ENCODE assay signal across 30 cellular contexts in genomic region chr12:127304751-127305725, GRCh38.
"Had no signal": no experiment of that assay in that cellular context is flagged by ENCODE, and none has a peak within 500 bp of the region (broad histone marks: within the 10 kb centered on the region; RNA-seq: fewer than 3 reads in every experiment).

No MANE protein-coding gene starts in this region.

- H3K9me3 ChIP-seq: heart right ventricle, lower lobe of right lung, mucosa of descending colon, pancreas, stomach, thyroid gland had no signal

- H3K36me3 ChIP-seq: heart right ventricle, lower lobe of right lung, pancreas, stomach, thyroid gland had no signal

- H3K27ac Mint-ChIP-seq: immature natural killer cell, memory B cell, mesothelial cell of epicardium, nephron had no signal

- H3K36me3 Mint-ChIP-seq: immature natural killer cell, memory B cell, mesothelial cell of epicardium, naive B cell had no signal

- H3K4me2 ChIP-seq: smooth muscle cell had no signal

- H3K4me1 Mint-ChIP-seq: memory B cell, mesothelial cell of epicardium, naive B cell, nephron had no signal

- H3K27me3 Mint-ChIP-seq: naive B cell had no signal

- H3K27me3 ChIP-seq: thyroid gland had no signal

- H3K9me3 Mint-ChIP-seq: memory B cell had no signal

- H3K4me1 ChIP-seq: heart right ventricle, lower lobe of right lung, pancreas, thyroid gland had no signal

- H3K27ac ChIP-seq: epithelial cell of prostate, heart right ventricle, lower lobe of right lung, pancreas, stomach, thyroid gland had no signal

- H3K4me3 Mint-ChIP-seq: immature natural killer cell, memory B cell, mesothelial cell of epicardium, nephron had no signal

- H3K4me3 ChIP-seq: heart right ventricle, lower lobe of right lung, mucosa of descending colon, pancreas, smooth muscle cell, stomach, thyroid gland had no signal

- DNase-seq: caudate nucleus; cerebellar nuclear complex; cortex of kidney; effector CD4-positive, alpha-beta T cell; foreskin melanocyte; glutamatergic neuron; heart right ventricle; hippocampal formation; immature natural killer cell; kidney glomerular epithelial cell; left ventricle myocardium superior; lower lobe of right lung; mucosa of descending colon; naive B cell; occipital lobe; pancreas; retina; stimulated activated CD4-positive, alpha-beta T cell treated with anti-CD3 and anti-CD28 coated beads, Interleukin-12 subunit alpha, Interleukin-12 subunit beta, amount 100 ng/mL, for 4 hours; stimulated activated CD4-positive, alpha-beta T cell treated with anti-CD3 and anti-CD28 coated beads, Interleukin-1b, Interleukin-23, amount 100 ng/mL, for 48 hours; stimulated activated CD4-positive, alpha-beta T cell treated with anti-CD3 and anti-CD28 coated beads, Interleukin-4, amount 100 ng/mL, for 1 hour; stimulated activated CD8-positive, alpha-beta memory T cell treated with anti-CD3 and anti-CD28 coated beads, Interleukin-4, amount 100 ng/mL, for 48 hours; stimulated activated naive CD4-positive, alpha-beta T cell treated with Interleukin-2 at 50 U/mL for 16 hours; stomach; thyroid gland; trophoblast cell had no signal
